8 cellular contexts compared by ENCODE assay signal in genomic region chr17:35763767-35764122, GRCh38. TPM values are rescaled to one million over a fixed set of nuclear protein-coding genes. Genes with fewer than 3 reads are reported as not detected.
DNase-seq lines count a peak whose midpoint lies in the region; ATAC-seq and TF ChIP-seq lines count a peak whose summit lies in the region.

No MANE protein-coding gene starts in this region.

- POLR2A ChIA-PET in T-cell (lab: Charles Lee), result interaction anchor here (0.5 to 1.4 kb wide), 5 partner anchors 45 to 836 kb away, joined by 4 to 7 read pairs (median 5); partner anchors contain the start of gene TAF15 (in 1 of the 2)

- in situ Hi-C loops in HAP-1 (cut with MboI; ENCODE audit: low sequenced_read_pairs), result loop anchor here (5.0 kb wide), 1 partner anchor 44 kb away; the partner anchor contains the start of gene TAF15

- DNase-seq in HAP-1 (ENCODE audit: low spot score in 2 of 2) (no peak), T-cell (no peak), fibroblast of villous mesenchyme (ENCODE audit: low read depth) (no peak), Ammon's horn (ENCODE audit: low spot score) (no peak), iPS-NIHi11 (ENCODE audit: low spot score) (no peak)

- H3K9me3 ChIP-seq in HAP-1, result no peaks in the 10 kb centered on the region
- no peaks in the 10 kb centered on the region for H3K9me3 ChIP-seq in skeletal muscle tissue (ENCODE audit: control insufficient read depth in 3 of 3, low read length in 3 of 3)

- H3K4me1 Mint-ChIP-seq in T-cell, result peaks cover 8 to 11% (median 10%) of the 10 kb centered on the region in 3 donors

- no peaks in the 10 kb centered on the region for H3K27me3 ChIP-seq in HAP-1 (ENCODE audit: low read depth)
- H3K27me3 ChIP-seq in skeletal muscle tissue (ENCODE audit: control insufficient read depth in 3 of 3, insufficient read depth in 3 of 3, low read length in 3 of 3), result no peaks in the 10 kb centered on the region

- no peak for TF ChIP-seq CTCF in fibroblast of villous mesenchyme (IDR thresholded peaks at IDR 0.05; ENCODE audit: insufficient read depth, low read depth, low read length)

- H3K4me3 ChIP-seq in HAP-1 (peak overlapping the region; percentile 42), fibroblast of villous mesenchyme (ENCODE audit: low read depth, low read length) (peak overlapping the region; percentile 31), skeletal muscle tissue (ENCODE audit: low read length in 3 of 3) (peak overlapping the region; percentile 65 to 75 (median 66))

- H3K4me3 Mint-ChIP-seq in T-cell, result peak overlapping the region; percentile 83 to 94 (median 90)

- H3K4me1 ChIP-seq in HAP-1, result no peaks in the 10 kb centered on the region
- H3K4me1 ChIP-seq in skeletal muscle tissue (ENCODE audit: control insufficient read depth in 3 of 3, insufficient read depth in 3 of 3, low read length in 3 of 3), result peaks cover 9 to 15% (median 12%) of the 10 kb centered on the region in 3 donors

- CTCF ChIA-PET in T-cell (lab: Charles Lee), result interaction anchor here (0.6 to 2.6 kb wide), 25 partner anchors 14 to 1974 kb away, joined by 3 to 75 read pairs (median 4); partner anchors contain the start of genes TAF15 (in 2 of the 2), PEX12 (in 1 of the 2) and RASL10B (in 1 of the 2)

- H3K9ac ChIP-seq in skeletal muscle tissue (ENCODE audit: low read depth in 1 of 3, low read length in 3 of 3), result peak overlapping the region in 2 of 3 donors; percentile 43 to 72

- H3K27ac ChIP-seq in skeletal muscle tissue (ENCODE audit: low read depth, low read length), result no peak overlapping the region

- no peaks in the 10 kb centered on the region for H3K36me3 Mint-ChIP-seq in T-cell

- peak overlapping the region in 1 of 2 donors; percentile 72 for H3K27ac Mint-ChIP-seq in T-cell

- peaks cover 0 to 3% of the 10 kb centered on the region in 2 donors for H3K27me3 Mint-ChIP-seq in T-cell

- no peaks in the 10 kb centered on the region for H3K9me3 Mint-ChIP-seq in T-cell

- H3K36me3 ChIP-seq in HAP-1 (replicated peaks) (no peaks in the 10 kb centered on the region), skeletal muscle tissue (ENCODE audit: control insufficient read depth in 3 of 3, insufficient read depth in 3 of 3, low read length in 3 of 3) (no peaks in the 10 kb centered on the region)

- ATAC-seq in T-cell (replicated peaks in 1 of 4) (no peak), GM19463 (IDR thresholded peaks at IDR 0.05; ENCODE audit: unreplicated experiment) (no peak), GM21515 (IDR thresholded peaks at IDR 0.05; ENCODE audit: unreplicated experiment) (no peak)

RNA-seq across cellular contexts. Expression of gene C17orf50, which starts 3.1 kb away (rescaled TPM):
- total RNA-seq in T-cell (not detected), fibroblast of villous mesenchyme (not detected in 2 replicates), skeletal muscle tissue (not detected)

RNA-seq across cellular contexts. Expression of gene GAS2L2, which starts 10.7 kb away (rescaled TPM):
- total RNA-seq in T-cell (under 1 TPM in 4 of 5 donors, not detected in 1; 0.07 to 0.26 (median 0.21) TPM), fibroblast of villous mesenchyme (not detected in 2 replicates), skeletal muscle tissue (not detected)

RNA-seq across cellular contexts. Expression of gene MMP28, which starts 31.7 kb away (rescaled TPM):
- total RNA-seq in T-cell (10 to 100 TPM in 2 of 5 donors, 1 to 10 TPM in 3; 3.4 to 11.4 (median 6.9) TPM), fibroblast of villous mesenchyme (under 0.01 TPM in 2 replicates), skeletal muscle tissue (4.2 TPM)

RNA-seq across cellular contexts. Expression of gene RASL10B, which starts 32.3 kb away (rescaled TPM):
- under 1 TPM; 0.38 to 0.56 (median 0.39) TPM for total RNA-seq in T-cell
- 6.4 and 12.1 TPM in 2 replicates for total RNA-seq in fibroblast of villous mesenchyme
- total RNA-seq in skeletal muscle tissue, result 1.6 TPM

RNA-seq across cellular contexts. Expression of gene TAF15, which starts 45.5 kb away (rescaled TPM):
- total RNA-seq in T-cell (100 to 1,000 TPM; 186 to 228 (median 201) TPM), fibroblast of villous mesenchyme (47.1 and 55.4 TPM in 2 replicates), skeletal muscle tissue (53.8 TPM)
